In the genomic region with DNA sequence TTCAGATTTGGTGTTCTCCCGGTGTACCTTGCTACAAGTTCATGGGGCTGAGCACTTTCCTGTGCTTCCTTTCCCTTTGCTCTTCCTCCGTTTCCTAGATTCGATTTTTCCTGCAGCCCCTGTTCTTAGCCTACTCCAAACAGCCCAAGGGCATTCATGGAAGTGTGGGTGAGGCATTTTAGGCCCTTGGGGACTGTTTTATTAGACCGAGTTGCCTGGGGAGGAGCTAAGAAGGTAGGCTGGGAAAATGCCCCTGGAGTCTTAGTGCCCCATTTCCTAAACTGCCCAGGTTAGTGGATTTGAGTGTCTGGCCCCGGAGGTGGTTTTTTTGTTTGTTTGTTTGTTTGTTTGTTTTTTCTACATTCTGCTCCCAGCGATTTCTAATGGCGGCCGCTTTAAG, we compare ENCODE assay signal across 16 cellular contexts. TPM values are rescaled to one million over a fixed set of nuclear protein-coding genes. Genes with fewer than 3 reads are reported as not detected.
"Had no signal": no experiment of that assay in that cellular context is flagged by ENCODE, and none has a peak within 500 bp of the region (broad histone marks: within the 10 kb centered on the region; RNA-seq: fewer than 3 reads in every experiment).

No MANE protein-coding gene starts in this region.

- H3K27me3 ChIP-seq: ascending aorta had no signal

- ATAC-seq: activated CD4-positive, CD25-positive, alpha-beta regulatory T cell treated with anti-CD3 and anti-CD28 coated beads, Interleukin-2, amount 50 U/mL, for 24 hours; activated naive CD8-positive, alpha-beta T cell treated with anti-CD3 and anti-CD28 coated beads, Interleukin-2, amount 50 U/mL, for 24 hours; effector memory CD8-positive, alpha-beta T cell; gastrocnemius medialis; left ventricle myocardium superior; stimulated activated memory B cell treated with anti-CD40 and anti-IgM and Interleukin-4, amounts not matched to agents 10 μg/mL and 1 μg/mL and 100 μg/mL, for 72 hours had no signal

- FAIRE-seq: bronchial epithelial cell had no signal

- H3K4me1 ChIP-seq: parathyroid adenoma had no signal

- H3K79me2 ChIP-seq: parathyroid adenoma had no signal

- H3K4me3 Mint-ChIP-seq: activated naive CD4-positive, alpha-beta T cell treated with anti-CD3 and anti-CD28 coated beads for 36 hours; activated naive CD8-positive, alpha-beta T cell treated with anti-CD3 and anti-CD28 coated beads, Interleukin-2, amount 50 U/mL, for 24 hours; effector memory CD8-positive, alpha-beta T cell; stimulated activated memory B cell treated with anti-CD40 and anti-IgM and Interleukin-4, amounts not matched to agents 10 μg/mL and 1 μg/mL and 100 μg/mL, for 72 hours had no signal

- H3K36me3 Mint-ChIP-seq: stimulated activated memory B cell treated with anti-CD40 and anti-IgM and Interleukin-4, amounts not matched to agents 10 μg/mL and 1 μg/mL and 100 μg/mL, for 72 hours had no signal

- H3K27ac ChIP-seq: ascending aorta, gastrocnemius medialis, parathyroid adenoma had no signal

- H3K9ac ChIP-seq: parathyroid adenoma had no signal

- H3K9me3 Mint-ChIP-seq: activated naive CD4-positive, alpha-beta T cell treated with anti-CD3 and anti-CD28 coated beads for 36 hours; activated naive CD8-positive, alpha-beta T cell treated with anti-CD3 and anti-CD28 coated beads, Interleukin-2, amount 50 U/mL, for 24 hours; effector memory CD8-positive, alpha-beta T cell; stimulated activated memory B cell treated with anti-CD40 and anti-IgM and Interleukin-4, amounts not matched to agents 10 μg/mL and 1 μg/mL and 100 μg/mL, for 72 hours had no signal

- H3K4me3 ChIP-seq: ascending aorta, gastrocnemius medialis had no signal

- H3K27ac Mint-ChIP-seq: activated naive CD4-positive, alpha-beta T cell treated with anti-CD3 and anti-CD28 coated beads for 36 hours; activated naive CD8-positive, alpha-beta T cell treated with anti-CD3 and anti-CD28 coated beads, Interleukin-2, amount 50 U/mL, for 24 hours; effector memory CD8-positive, alpha-beta T cell; stimulated activated memory B cell treated with anti-CD40 and anti-IgM and Interleukin-4, amounts not matched to agents 10 μg/mL and 1 μg/mL and 100 μg/mL, for 72 hours had no signal

- H2AFZ ChIP-seq: parathyroid adenoma had no signal

- H3K9me3 ChIP-seq: ascending aorta, gastrocnemius medialis had no signal

- H3K36me3 ChIP-seq: ascending aorta, gastrocnemius medialis had no signal

- DNase-seq: activated CD4-positive, alpha-beta T cell treated with anti-CD3 and anti-CD28 coated beads, Interleukin-2, amount 50 U/mL, for 1 hour; activated CD8-positive, alpha-beta memory T cell treated with anti-CD3 and anti-CD28 coated beads for 24 hours; activated naive CD4-positive, alpha-beta T cell treated with anti-CD3 and anti-CD28 coated beads for 36 hours; activated naive CD8-positive, alpha-beta T cell treated with anti-CD3 and anti-CD28 coated beads, Interleukin-2, amount 50 U/mL, for 24 hours; dermis blood vessel endothelial cell; effector memory CD8-positive, alpha-beta T cell; erythroblast; gastrocnemius medialis; left ventricle myocardium superior; stimulated activated CD4-positive, alpha-beta T cell treated with anti-CD3 and anti-CD28 coated beads, Interleukin-12 subunit alpha, Interleukin-12 subunit beta, amount 100 ng/mL, for 4 hours; stimulated activated CD4-positive, alpha-beta T cell treated with anti-CD3 and anti-CD28 coated beads, Interleukin-2, amount 100 ng/mL, for 48 hours had no signal

RNA-seq across cellular contexts. Expression of a gene that starts 1.8 kb away (rescaled TPM):
- total RNA-seq: activated naive CD4-positive, alpha-beta T cell treated with anti-CD3 and anti-CD28 coated beads for 36 hours had no signal
